9 cellular contexts compared by ENCODE assay signal in genomic region chr13:99642006-99642405, GRCh38.
"Had no signal": no experiment of that assay in that cellular context is flagged by ENCODE, and none has a peak within 500 bp of the region (broad histone marks: within the 10 kb centered on the region; RNA-seq: fewer than 3 reads in every experiment).

No MANE protein-coding gene starts in this region.

- H3K36me3 ChIP-seq: HAP-1 had no signal

- H3K27ac ChIP-seq: GM23248, HL-60 had no signal

- FAIRE-seq: HepG2 had no signal

- H2AFZ ChIP-seq: GM23248 had no signal

- H3K9me3 ChIP-seq: HAP-1 had no signal

- ATAC-seq: HCT116, HepG2 had no signal

- H3K9ac ChIP-seq: GM23248 had no signal

- DNase-seq: GM23248, GOT3, H7, HFFc6, KBM-7 had no signal

- H3K4me3 ChIP-seq: GM23248, HAP-1 had no signal
